In the genomic region with DNA sequence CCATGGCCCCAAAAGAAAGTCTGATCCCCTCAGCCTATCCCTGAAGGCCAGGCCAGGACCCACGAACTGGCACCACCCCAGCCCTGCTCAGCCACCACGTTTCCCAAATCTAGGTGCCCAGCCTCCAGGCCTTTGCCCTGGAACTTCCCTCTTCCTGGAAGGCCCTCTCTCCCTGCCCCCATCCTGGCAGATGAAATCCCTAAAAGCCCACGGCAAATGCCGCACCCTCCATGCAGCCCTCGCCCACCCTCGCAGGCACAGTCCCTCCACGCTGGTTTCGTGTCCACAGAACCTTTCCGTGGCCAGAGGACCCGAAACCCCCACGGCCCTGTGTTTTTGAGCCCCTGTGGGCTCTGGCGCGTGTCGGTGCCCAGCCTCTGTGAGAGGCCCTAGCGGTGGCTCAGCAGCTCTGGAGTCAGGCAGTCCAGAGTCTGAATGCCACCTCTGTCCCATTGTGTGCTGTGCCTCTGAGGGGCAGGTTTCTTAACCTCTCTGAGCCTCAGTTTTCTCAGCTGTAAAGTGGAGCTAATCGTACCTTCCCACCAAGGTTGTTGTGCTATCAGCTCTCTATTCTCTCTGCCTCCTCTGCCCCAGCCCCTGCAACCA, we compare ENCODE assay signal across 17 cellular contexts.
DNase-seq lines count a peak whose midpoint lies in the region; ATAC-seq and TF ChIP-seq lines count a peak whose summit lies in the region.
"Had no signal": no experiment of that assay in that cellular context is flagged by ENCODE, and none has a peak within 500 bp of the region (broad histone marks: within the 10 kb centered on the region; RNA-seq: fewer than 3 reads in every experiment).

No MANE protein-coding gene starts in this region.

- H3K36me3 ChIP-seq in lower lobe of right lung (no peaks in the 10 kb centered on the region), spleen (no peaks in the 10 kb centered on the region), GM23338 (ENCODE audit: insufficient read depth) (no peaks in the 10 kb centered on the region)
- H3K36me3 ChIP-seq: BE2C had no signal

- H3K4me3 ChIP-seq in lower lobe of right lung (no peak overlapping the region), spleen (no peak overlapping the region), GM23338 (no peak overlapping the region)

- TF ChIP-seq CTCF in lower lobe of right lung (IDR thresholded peaks at IDR 0.05) (no peak), spleen (IDR thresholded peaks at IDR 0.05 in 8 of 11, conservative IDR thresholded peaks at IDR 0.05 in 3 of 11) (no peak), GM23338 (conservative IDR thresholded peaks at IDR 0.05; ENCODE audit: low read depth in 2 of 2) (no peak), RWPE1 (conservative IDR thresholded peaks at IDR 0.05; ENCODE audit: low read depth) (no peak)

- no peaks in the 10 kb centered on the region for H3K9me3 Mint-ChIP-seq in central memory CD8-positive, alpha-beta T cell
- H3K9me3 Mint-ChIP-seq in GM23338, result no peaks in the 10 kb centered on the region

- no peaks in the 10 kb centered on the region for H3K79me2 ChIP-seq in GM23338 (replicated peaks; ENCODE audit: insufficient read depth)

- peaks cover 3% of the 10 kb centered on the region for H3K27me3 ChIP-seq in lower lobe of right lung (ENCODE audit: low read depth)
- peaks cover 0 to 44% (median 0%) of the 10 kb centered on the region in 7 donors for H3K27me3 ChIP-seq in spleen (replicated peaks in 1 of 7)
- no peaks in the 10 kb centered on the region for H3K27me3 ChIP-seq in GM23338 (ENCODE audit: insufficient read depth)
- H3K27me3 ChIP-seq: BE2C had no signal

- H3K4me1 ChIP-seq in lower lobe of right lung (no peaks in the 10 kb centered on the region), spleen (no peaks in the 10 kb centered on the region), GM23338 (ENCODE audit: insufficient read depth) (no peaks in the 10 kb centered on the region)
- H3K4me1 ChIP-seq: BE2C had no signal

- POLR2A ChIA-PET in RWPE1 (lab: Yijun Ruan, JAX; ENCODE audit: low non-redundant PET), result no interaction called here

- TF ChIP-seq POLR2A in spleen (IDR thresholded peaks at IDR 0.05), result no peak

- H3K9me3 ChIP-seq in lower lobe of right lung, result no peaks in the 10 kb centered on the region
- H3K9me3 ChIP-seq in spleen, result no peaks in the 10 kb centered on the region
- H3K9me3 ChIP-seq: BE2C had no signal

- no peaks in the 10 kb centered on the region for H4K20me1 ChIP-seq in GM23338 (replicated peaks; ENCODE audit: insufficient read depth)

- peaks cover 2% of the 10 kb centered on the region for H3K36me3 Mint-ChIP-seq in central memory CD8-positive, alpha-beta T cell (ENCODE audit: insufficient read depth)
- H3K36me3 Mint-ChIP-seq in GM23338 (ENCODE audit: low read depth), result no peaks in the 10 kb centered on the region; the same call in 2 of the 3 replicates
- H3K36me3 Mint-ChIP-seq: CD4-positive, CD25-positive, alpha-beta regulatory T cell; CD8-positive, alpha-beta memory T cell had no signal

- H3K27ac Mint-ChIP-seq in central memory CD8-positive, alpha-beta T cell (ENCODE audit: low read depth), result peak overlapping the region; percentile 19
- no peak overlapping the region for H3K27ac Mint-ChIP-seq in GM23338
- H3K27ac Mint-ChIP-seq: CD4-positive, CD25-positive, alpha-beta regulatory T cell had no signal

- CTCF ChIA-PET in RWPE1 (lab: Yijun Ruan, JAX), result interaction anchor here (0.6 kb wide), 1 partner anchor 25 kb away, joined by 3 read pairs; no protein-coding TSS in a partner anchor

- H3K27ac ChIP-seq in lower lobe of right lung (no peak overlapping the region), spleen (no peak overlapping the region), GM23338 (ENCODE audit: low read depth) (no peak overlapping the region), RWPE1 (no peak overlapping the region)
- H3K27ac ChIP-seq: HL-60 had no signal

- no peak for DNase-seq in central memory CD8-positive, alpha-beta T cell (ENCODE audit: low spot score in 2 of 2)
- DNase-seq in left lobe of liver (ENCODE audit: low spot score), result no peak
- peak; percentile 20 for DNase-seq in lower lobe of right lung
- peak; percentile 33 for DNase-seq in spleen
- DNase-seq in posterior vena cava (ENCODE audit: low spot score), result no peak
- no peak for DNase-seq in activated CD4-positive, CD25-positive, alpha-beta regulatory T cell (lab: John Stamatoyannopoulos, UW)
- no peak for DNase-seq in GM23338 (ENCODE audit: low spot score)
- no peak for DNase-seq in RWPE1 (ENCODE audit: low spot score)
- DNase-seq: ACHN; BE2C; C1 segment of cervical spinal cord; CD4-positive, CD25-positive, alpha-beta regulatory T cell; COR-L47; HCEC 1CT had no signal

- 71 to 83% (median 81%) methylated on average over 6 to 16 of the region's 16 CpGs for WGBS in spleen, 5 donors

- H3K4me1 Mint-ChIP-seq in central memory CD8-positive, alpha-beta T cell, result no peaks in the 10 kb centered on the region
- peaks cover 9% of the 10 kb centered on the region; the same call in 1 of the 3 replicates for H3K4me1 Mint-ChIP-seq in GM23338
- H3K4me1 Mint-ChIP-seq: CD4-positive, CD25-positive, alpha-beta regulatory T cell; CD8-positive, alpha-beta memory T cell had no signal

- intact Hi-C loops in lower lobe of right lung (cut with DNase I), result no loop called here
- intact Hi-C loops in spleen (cut with DNase I; ENCODE audit: low total_unique reads), result no loop called here
- intact Hi-C loops in posterior vena cava (cut with DNase I), result no loop called here

- H3K27me3 Mint-ChIP-seq in central memory CD8-positive, alpha-beta T cell, result peaks cover 90% of the 10 kb centered on the region
- H3K27me3 Mint-ChIP-seq in GM23338 (ENCODE audit: insufficient read depth, low read depth, poor library complexity), result peaks cover 10% of the 10 kb centered on the region

- H3F3A ChIP-seq in GM23338 (replicated peaks; ENCODE audit: low read depth), result no peaks in the 10 kb centered on the region

- no peak overlapping the region for H3K4me2 ChIP-seq in GM23338

- no peak overlapping the region for H2AFZ ChIP-seq in GM23338

- no peaks in the 10 kb centered on the region for H3K9me2 ChIP-seq in GM23338 (ENCODE audit: insufficient read depth)

- ATAC-seq in central memory CD8-positive, alpha-beta T cell (replicated peaks; ENCODE audit: extremely low read depth, poor library complexity, severe bottlenecking), result no peak
- ATAC-seq in left lobe of liver, result peak; percentile 21
- no peak for ATAC-seq in lower lobe of right lung
- ATAC-seq in GM23338, result no peak

- no peak overlapping the region for H3K4me3 Mint-ChIP-seq in central memory CD8-positive, alpha-beta T cell
- H3K4me3 Mint-ChIP-seq in GM23338, result no peak overlapping the region
- H3K4me3 Mint-ChIP-seq: CD4-positive, CD25-positive, alpha-beta regulatory T cell; CD8-positive, alpha-beta memory T cell; IgD-negative memory B cell had no signal

TF ChIP-seq in GM23338, 12 proteins besides CTCF, POLR2A, EP300 and RAD21 (continues in another document):
- TF ChIP-seq ZNF331 (CRISPR knock-in tag; IDR thresholded peaks at IDR 0.05; ENCODE audit: low read depth), result no peak
- no peak for TF ChIP-seq CREB1 (CRISPR knock-in tag; IDR thresholded peaks at IDR 0.05; ENCODE audit: low read depth)
- TF ChIP-seq, protein P1, sequence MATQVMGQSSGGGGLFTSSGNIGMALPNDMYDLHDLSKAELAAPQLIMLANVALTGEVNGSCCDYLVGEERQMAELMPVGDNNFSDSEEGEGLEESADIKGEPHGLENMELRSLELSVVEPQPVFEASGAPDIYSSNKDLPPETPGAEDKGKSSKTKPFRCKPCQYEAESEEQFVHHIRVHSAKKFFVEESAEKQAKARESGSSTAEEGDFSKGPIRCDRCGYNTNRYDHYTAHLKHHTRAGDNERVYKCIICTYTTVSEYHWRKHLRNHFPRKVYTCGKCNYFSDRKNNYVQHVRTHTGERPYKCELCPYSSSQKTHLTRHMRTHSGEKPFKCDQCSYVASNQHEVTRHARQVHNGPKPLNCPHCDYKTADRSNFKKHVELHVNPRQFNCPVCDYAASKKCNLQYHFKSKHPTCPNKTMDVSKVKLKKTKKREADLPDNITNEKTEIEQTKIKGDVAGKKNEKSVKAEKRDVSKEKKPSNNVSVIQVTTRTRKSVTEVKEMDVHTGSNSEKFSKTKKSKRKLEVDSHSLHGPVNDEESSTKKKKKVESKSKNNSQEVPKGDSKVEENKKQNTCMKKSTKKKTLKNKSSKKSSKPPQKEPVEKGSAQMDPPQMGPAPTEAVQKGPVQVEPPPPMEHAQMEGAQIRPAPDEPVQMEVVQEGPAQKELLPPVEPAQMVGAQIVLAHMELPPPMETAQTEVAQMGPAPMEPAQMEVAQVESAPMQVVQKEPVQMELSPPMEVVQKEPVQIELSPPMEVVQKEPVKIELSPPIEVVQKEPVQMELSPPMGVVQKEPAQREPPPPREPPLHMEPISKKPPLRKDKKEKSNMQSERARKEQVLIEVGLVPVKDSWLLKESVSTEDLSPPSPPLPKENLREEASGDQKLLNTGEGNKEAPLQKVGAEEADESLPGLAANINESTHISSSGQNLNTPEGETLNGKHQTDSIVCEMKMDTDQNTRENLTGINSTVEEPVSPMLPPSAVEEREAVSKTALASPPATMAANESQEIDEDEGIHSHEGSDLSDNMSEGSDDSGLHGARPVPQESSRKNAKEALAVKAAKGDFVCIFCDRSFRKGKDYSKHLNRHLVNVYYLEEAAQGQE (IDR thresholded peaks at IDR 0.05; ENCODE audit: unreplicated experiment), result no peak
- no peak for TF ChIP-seq POLR2AphosphoS5 (IDR thresholded peaks at IDR 0.05; ENCODE audit: low read depth)
- no peak for TF ChIP-seq EZH2 (IDR thresholded peaks at IDR 0.05; ENCODE audit: low read depth, unreplicated experiment)
- TF ChIP-seq ZNF114 (CRISPR knock-in tag; IDR thresholded peaks at IDR 0.05), result no peak
- TF ChIP-seq JUNB (IDR thresholded peaks at IDR 0.05; ENCODE audit: unreplicated experiment), result no peak
- TF ChIP-seq NANOG (IDR thresholded peaks at IDR 0.05; ENCODE audit: borderline replicate concordance), result no peak

Comparison
In these comparisons a context has a peak if more than half of its experiments do, and no peak if none do; other contexts are left out.
1. DNase-seq: peak in lower lobe of right lung (single experiment) and spleen (single experiment); none in central memory CD8-positive, alpha-beta T cell (0 of 2), left lobe of liver (single experiment), posterior vena cava (single experiment), activated CD4-positive, CD25-positive, alpha-beta regulatory T cell (0 of 4), GM23338 (single experiment) and RWPE1 (single experiment).